In the genomic region with DNA sequence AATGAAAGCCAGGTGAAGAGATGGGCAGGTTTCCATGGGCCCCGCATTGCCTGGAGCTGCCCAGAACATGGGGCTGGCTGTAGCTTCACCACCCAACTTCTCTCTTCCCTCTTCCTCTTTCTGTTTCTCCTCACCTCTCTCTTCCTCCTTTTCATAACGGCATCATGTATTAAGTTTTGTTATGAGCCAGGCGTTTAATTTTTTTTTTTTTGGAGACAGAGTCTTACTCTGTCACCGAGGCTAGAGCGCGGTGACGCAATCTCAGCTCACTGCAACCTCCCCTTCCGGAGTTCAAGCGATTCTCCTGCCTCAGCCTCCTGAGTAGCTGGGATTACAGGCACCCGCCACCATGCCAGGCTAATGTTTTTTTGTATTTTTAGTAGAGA, we compare ENCODE assay signal across 11 cellular contexts. TPM values are rescaled to one million over a fixed set of nuclear protein-coding genes. Genes with fewer than 3 reads are reported as not detected.
DNase-seq lines count a peak whose midpoint lies in the region; ATAC-seq and TF ChIP-seq lines count a peak whose summit lies in the region.
"Had no signal": no experiment of that assay in that cellular context is flagged by ENCODE, and none has a peak within 500 bp of the region (broad histone marks: within the 10 kb centered on the region; RNA-seq: fewer than 3 reads in every experiment).

No MANE protein-coding gene starts in this region.

- no peak overlapping the region for H3K9ac ChIP-seq in IMR-90 (ENCODE audit: low read depth, low read length)
- H3K9ac ChIP-seq: neural progenitor cell had no signal

- WGBS in IMR-90 (ENCODE audit: extremely low coverage in 2 of 2, insufficient read length in 1 of 2), 2 experiments, result no CpG with 5 or more reads among the region's 10 CpGs
- 83 to 85% methylated on average over 10 of the region's 10 CpGs for WGBS in testis, 2 donors

- no peaks in the 10 kb centered on the region for H3K79me1 ChIP-seq in IMR-90 (ENCODE audit: low read depth in 1 of 2, low read length in 2 of 2)

- H2BK5ac ChIP-seq in IMR-90 (ENCODE audit: low read depth, low read length, poor library complexity, severe bottlenecking), result no peak overlapping the region

- H3K27me3 ChIP-seq in IMR-90 (ENCODE audit: control insufficient read depth, insufficient read depth, low read length) (no peaks in the 10 kb centered on the region), testis (no peaks in the 10 kb centered on the region)

- no peak overlapping the region for H3K18ac ChIP-seq in IMR-90 (ENCODE audit: low read depth, low read length)

- H2AK9ac ChIP-seq in IMR-90 (replicated peaks; ENCODE audit: low read depth, low read length, poor library complexity), result no peak overlapping the region

- no TSS peak for BruUV-seq in IMR-90 (replicated peaks; lab: Mats Ljungman, UMichigan)

- H3K4me2 ChIP-seq in IMR-90 (ENCODE audit: low read depth, low read length), result no peak overlapping the region
- H3K4me2 ChIP-seq: neural progenitor cell had no signal

- intact Hi-C loops in IMR-90 (cut with micrococcal nuclease) (no loop called here), testis (cut with DNase I; ENCODE audit: low total_unique reads) (loop anchor here (5.0 kb wide), 1 partner anchor 145 kb away; no protein-coding TSS in a partner anchor)
- intact Hi-C loops in dendritic cell treated with granulocyte-macrophage colony-stimulating factor and Interleukin-4, amounts not matched to agents 40 ng/mL and 50 ng/mL, for 4 days (cut with micrococcal nuclease), result loop anchor here (2.0 kb wide), 1 partner anchor 68 kb away; no protein-coding TSS in a partner anchor

- peak overlapping the region; percentile 90 for H3K27ac Mint-ChIP-seq in dendritic cell treated with granulocyte-macrophage colony-stimulating factor and Interleukin-4, amounts not matched to agents 40 ng/mL and 50 ng/mL, for 4 days
- H3K27ac Mint-ChIP-seq: neural progenitor cell had no signal

- H3K27me3 Mint-ChIP-seq in dendritic cell treated with granulocyte-macrophage colony-stimulating factor and Interleukin-4, amounts not matched to agents 40 ng/mL and 50 ng/mL, for 4 days, result no peaks in the 10 kb centered on the region

- TF ChIP-seq RAD21 in IMR-90 (IDR thresholded peaks at IDR 0.05; ENCODE audit: low read length), result no peak

- TF ChIP-seq CTCF in IMR-90 (conservative IDR thresholded peaks at IDR 0.05; ENCODE audit: low read depth, low read length) (no peak), testis (IDR thresholded peaks at IDR 0.05) (no peak), GM10266 (IDR thresholded peaks at IDR 0.05; ENCODE audit: control insufficient read depth, insufficient read depth, low read depth, missing control alignments) (no peak)

- in situ Hi-C loops in IMR-90 (cut with MboI; ENCODE audit: low sequenced_read_pairs), result loop anchor here (5.0 kb wide), 1 partner anchor 145 kb away; no protein-coding TSS in a partner anchor

- no peak overlapping the region for H2AFZ ChIP-seq in IMR-90 (replicated peaks; ENCODE audit: low read length, poor library complexity)
- H2AFZ ChIP-seq: neural progenitor cell had no signal

- dilution Hi-C loops in IMR-90 (cut with HindIII; ENCODE audit: low sequenced_read_pairs, unreplicated experiment), result no loop called here

- TF ChIP-seq POLR2A in IMR-90 (IDR thresholded peaks at IDR 0.05; ENCODE audit: low read depth, low read length) (no peak), testis (IDR thresholded peaks at IDR 0.05) (no peak)

- no peak overlapping the region for H2BK20ac ChIP-seq in IMR-90 (ENCODE audit: low read depth, low read length)

- H4K91ac ChIP-seq in IMR-90 (ENCODE audit: insufficient read depth, low read depth, low read length), result no peak overlapping the region

- H2BK120ac ChIP-seq in IMR-90 (ENCODE audit: low read depth, low read length), result no peak overlapping the region

- H4K5ac ChIP-seq in IMR-90 (ENCODE audit: low read depth, low read length), result no peak overlapping the region

- H3K4me1 ChIP-seq in IMR-90 (ENCODE audit: control insufficient read depth, insufficient read depth, low read length) (peaks cover 7% of the 10 kb centered on the region), testis (peaks cover 7% of the 10 kb centered on the region)
- H3K4me1 ChIP-seq: neural progenitor cell had no signal

- no peak overlapping the region for H3K14ac ChIP-seq in IMR-90 (replicated peaks; ENCODE audit: low read depth, low read length)

- no peaks in the 10 kb centered on the region for H4K20me1 ChIP-seq in IMR-90 (ENCODE audit: insufficient read depth, low read length)

- H2AK5ac ChIP-seq in IMR-90 (ENCODE audit: low read depth, low read length), result no peak overlapping the region

- H3K36me3 ChIP-seq in IMR-90 (ENCODE audit: control insufficient read depth, insufficient read depth, low read length) (no peaks in the 10 kb centered on the region), testis (ENCODE audit: low read depth, missing control alignments) (no peaks in the 10 kb centered on the region)
- H3K36me3 ChIP-seq: neural progenitor cell had no signal

- H3K4me3 Mint-ChIP-seq in dendritic cell treated with granulocyte-macrophage colony-stimulating factor and Interleukin-4, amounts not matched to agents 40 ng/mL and 50 ng/mL, for 4 days, result peak overlapping the region; percentile 13
- H3K4me3 Mint-ChIP-seq: neural progenitor cell had no signal

- CTCF ChIA-PET in IMR-90 (lab: Yijun Ruan, JAX), result interaction anchor here (1.2 kb wide), 3 partner anchors 8 to 121 kb away, joined by 3 to 4 read pairs (median 3); no protein-coding TSS in a partner anchor

- H3K4me1 Mint-ChIP-seq in dendritic cell treated with granulocyte-macrophage colony-stimulating factor and Interleukin-4, amounts not matched to agents 40 ng/mL and 50 ng/mL, for 4 days (ENCODE audit: low read depth), result peaks cover 53% of the 10 kb centered on the region
- H3K4me1 Mint-ChIP-seq: neural progenitor cell had no signal

- H3K9me3 ChIP-seq in IMR-90 (ENCODE audit: control insufficient read depth, insufficient read depth, low read length), result no peaks in the 10 kb centered on the region
- H3K9me3 ChIP-seq in testis, result no peaks in the 10 kb centered on the region

- H2BK15ac ChIP-seq in IMR-90 (ENCODE audit: low read depth, low read length), result no peak overlapping the region

- POLR2A ChIA-PET in IMR-90 (lab: Charles Lee; ENCODE audit: unreplicated experiment), result no interaction called here

- H3K36me3 Mint-ChIP-seq in dendritic cell treated with granulocyte-macrophage colony-stimulating factor and Interleukin-4, amounts not matched to agents 40 ng/mL and 50 ng/mL, for 4 days (ENCODE audit: low read depth), result no peaks in the 10 kb centered on the region
- H3K36me3 Mint-ChIP-seq: neural progenitor cell had no signal

- no peak overlapping the region for H3K56ac ChIP-seq in IMR-90 (ENCODE audit: extremely low read depth, insufficient read depth, low read length)

- no peak overlapping the region for H3K23ac ChIP-seq in IMR-90 (ENCODE audit: low read depth, low read length)

- H3K27ac ChIP-seq in IMR-90 (ENCODE audit: insufficient read depth, low read length) (no peak overlapping the region), testis (no peak overlapping the region)
- H3K27ac ChIP-seq: neural progenitor cell had no signal

- DNase-seq in AML-193 (lab: John Stamatoyannopoulos, UW), result peak; percentile 86 to 91
- DNase-seq in IMR-90, result no peak
- DNase-seq in dedifferentiated amniotic fluid mesenchymal stem cell (ENCODE audit: extremely low spot score), result no peak
- no peak for DNase-seq in testis
- DNase-seq in GM10266 (ENCODE audit: extremely low spot score), result no peak
- no peak for DNase-seq in NCI-H510A treated with DMSO at 0.1 percent for 48 hours (lab: John Stamatoyannopoulos, UW)
- DNase-seq: caudate nucleus had no signal

- H3K9me3 Mint-ChIP-seq in dendritic cell treated with granulocyte-macrophage colony-stimulating factor and Interleukin-4, amounts not matched to agents 40 ng/mL and 50 ng/mL, for 4 days, result no peaks in the 10 kb centered on the region
- H3K9me3 Mint-ChIP-seq: neural progenitor cell had no signal

- peak; percentile 74 for ATAC-seq in GM19463 (IDR thresholded peaks at IDR 0.05; ENCODE audit: unreplicated experiment)
- no peak for ATAC-seq in IMR-90 (ENCODE audit: low read depth)

- H3K4me3 ChIP-seq in IMR-90 (ENCODE audit: insufficient read depth, low read depth, low read length), result no peak overlapping the region
- H3K4me3 ChIP-seq in testis, result no peak overlapping the region
- H3K4me3 ChIP-seq: neural progenitor cell had no signal

- no peaks in the 10 kb centered on the region; the same call in 1 of the 2 replicates for H3K9me1 ChIP-seq in IMR-90 (ENCODE audit: insufficient read depth, low read length)

- H4K8ac ChIP-seq in IMR-90 (ENCODE audit: low read depth in 2 of 2, low read length in 2 of 2), result no peak overlapping the region

- H3K4ac ChIP-seq in IMR-90 (ENCODE audit: low read depth, low read length), result no peak overlapping the region

TF ChIP-seq in IMR-90, 13 proteins besides CTCF, POLR2A, EP300 and RAD21:
- 0 out of 2 replicates have a peak, but pooled peaks have one; percentile 33 for TF ChIP-seq CEBPB (IDR thresholded peaks at IDR 0.05; ENCODE audit: low read depth, low read length)
- TF ChIP-seq MXI1 (IDR thresholded peaks at IDR 0.05; ENCODE audit: borderline replicate concordance, low read depth, low read length), result no peak

RNA-seq across cellular contexts. Expression of gene SPINK4, which starts 13.0 kb away (rescaled TPM):
- not detected in 2 replicates for total RNA-seq in IMR-90 (2012; rRNA removed)
- not detected in 2 replicates for polyA plus RNA-seq in IMR-90 (2012; rRNA removed)
- polyA plus RNA-seq in IMR-90 (2012; cell fraction: cytosol; rRNA removed), result not detected in 2 replicates
- not detected in 2 replicates for polyA plus RNA-seq in IMR-90 (2012; cell fraction: nucleus; rRNA removed; ENCODE audit: low replicate concordance)
- not detected for total RNA-seq in testis
- not detected for polyA plus RNA-seq in testis (ENCODE audit: insufficient read depth, low read depth, low replicate concordance)
- total RNA-seq: activated CD8-positive, alpha-beta memory T cell treated with anti-CD3 and anti-CD28 coated beads for 36 hours had no signal

RNA-seq across cellular contexts. Expression of gene BAG1, which starts 37.5 kb away (rescaled TPM):
- total RNA-seq in IMR-90 (2012; rRNA removed) (4.5 and 8.3 TPM in 2 replicates), testis (100 to 1,000 TPM in 1 of 2 donors, 10 to 100 TPM in 1; 96.6 to 147 TPM)
- polyA plus RNA-seq in IMR-90 (2012; rRNA removed) (20.4 and 20.9 TPM in 2 replicates), testis (ENCODE audit: insufficient read depth, low read depth, low replicate concordance) (203 TPM)
- polyA plus RNA-seq in IMR-90 (2012; cell fraction: cytosol; rRNA removed), result 25.9 and 61.7 TPM in 2 replicates
- 13.3 and 25.4 TPM in 2 replicates for polyA plus RNA-seq in IMR-90 (2012; cell fraction: nucleus; rRNA removed; ENCODE audit: low replicate concordance)

RNA-seq across cellular contexts. Expression of gene CHMP5, which starts 37.8 kb away (rescaled TPM):
- total RNA-seq in IMR-90 (2012; rRNA removed) (70.6 and 95.5 TPM in 2 replicates), testis (10 to 100 TPM; 53.2 to 57.0 TPM)
- polyA plus RNA-seq in IMR-90 (2012; rRNA removed) (70.2 and 80.8 TPM in 2 replicates), testis (ENCODE audit: insufficient read depth, low read depth, low replicate concordance) (84.1 TPM)
- polyA plus RNA-seq in IMR-90 (2012; cell fraction: cytosol; rRNA removed), result 14.6 and 19.1 TPM in 2 replicates
- polyA plus RNA-seq in IMR-90 (2012; cell fraction: nucleus; rRNA removed; ENCODE audit: low replicate concordance), result 4.9 and 27.8 TPM in 2 replicates

RNA-seq across cellular contexts. Expression of gene B4GALT1, which starts 59.9 kb away (rescaled TPM):
- total RNA-seq in IMR-90 (2012; rRNA removed) (8.8 and 11.9 TPM in 2 replicates), testis (100 to 1,000 TPM; 192 to 212 TPM)
- polyA plus RNA-seq in IMR-90 (2012; rRNA removed) (37.6 and 37.8 TPM in 2 replicates), testis (ENCODE audit: insufficient read depth, low read depth, low replicate concordance) (112 TPM)
- polyA plus RNA-seq in IMR-90 (2012; cell fraction: cytosol; rRNA removed), result 28.7 and 34.0 TPM in 2 replicates
- polyA plus RNA-seq in IMR-90 (2012; cell fraction: nucleus; rRNA removed; ENCODE audit: low replicate concordance), result 15.4 and 23.3 TPM in 2 replicates

Comparison
In these comparisons a context has a peak if more than half of its experiments do, and no peak if none do; other contexts are left out.
1. DNase-seq: peak in AML-193 (2 of 2); none in IMR-90 (single experiment), dedifferentiated amniotic fluid mesenchymal stem cell (single experiment), testis (single experiment), GM10266 (single experiment) and NCI-H510A treated with DMSO at 0.1 percent for 48 hours (single experiment).
2. RNA of gene BAG1, which starts 37.5 kb away (total RNA-seq): 96.6 to 147 TPM in testis; 4.5 to 8.3 TPM in IMR-90; every median in the first group is over 10 times any median in the second.